13 cellular contexts compared by ENCODE assay signal in the genomic region with DNA sequence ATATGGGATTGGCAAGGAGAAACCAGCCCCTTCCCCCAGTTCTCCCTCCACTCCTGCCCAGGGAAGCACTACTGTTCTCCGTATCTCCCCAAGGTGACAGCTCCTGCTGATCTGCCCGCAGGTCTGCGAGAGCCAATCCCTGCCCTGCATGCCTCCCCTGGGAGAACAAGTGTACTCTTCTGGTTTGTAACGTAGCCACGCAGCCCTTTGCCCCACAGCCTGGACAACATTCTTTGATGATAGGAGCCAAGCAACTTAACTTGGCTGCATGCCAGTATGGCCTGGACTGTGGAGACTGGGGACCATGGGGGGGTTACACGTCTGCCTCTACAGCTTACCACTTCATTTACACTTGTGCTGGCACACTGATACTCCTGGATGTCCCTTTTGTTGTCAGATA. TPM values are rescaled to one million over a fixed set of nuclear protein-coding genes. Genes with fewer than 3 reads are reported as not detected.
A peak's percentile ranks its signal among the peaks of the same experiment; 100 is the strongest.
DNase-seq lines count a peak whose midpoint lies in the region; ATAC-seq, FAIRE-seq and TF ChIP-seq lines count a peak whose summit lies in the region.
"Had no signal": no experiment of that assay in that cellular context is flagged by ENCODE, and none has a peak within 500 bp of the region (broad histone marks: within the 10 kb centered on the region; RNA-seq: fewer than 3 reads in every experiment).

No MANE protein-coding gene starts in this region.

- no peaks in the 10 kb centered on the region for H3K27me3 Mint-ChIP-seq in astrocyte (ENCODE audit: low read depth, unreplicated experiment)

- no peak overlapping the region for H3K27ac ChIP-seq in KMS-11
- H3K27ac ChIP-seq in astrocyte (ENCODE audit: low read depth, low read length): no peak overlapping the region
- peak overlapping the region in 1 of 2 donors; percentile 7 for H3K27ac ChIP-seq in kidney (ENCODE audit: low read depth in 2 of 2, low read length in 2 of 2)
- peak overlapping the region in 3 of 4 donors; percentile 35 to 91 (median 55) for H3K27ac ChIP-seq in sigmoid colon
- H3K27ac ChIP-seq: parathyroid adenoma had no signal

- intact Hi-C loops in kidney (cut with DNase I) (no loop called here), sigmoid colon (cut with DNase I) (loop anchor here (5.0 to 10.0 kb wide), 3 partner anchors 106 to 164 kb away; a partner anchor contains a TSS)

- H3K27ac Mint-ChIP-seq in astrocyte (ENCODE audit: unreplicated experiment): no peak overlapping the region
- H3K27ac Mint-ChIP-seq: dendritic cell treated with granulocyte-macrophage colony-stimulating factor and Interleukin-4, amounts not matched to agents 40 ng/mL and 50 ng/mL, for 4 days had no signal

- peaks cover 73% of the 10 kb centered on the region for H3K79me2 ChIP-seq in KMS-11 (ENCODE audit: insufficient read depth, low read depth)
- peaks cover 4% of the 10 kb centered on the region for H3K79me2 ChIP-seq in astrocyte (ENCODE audit: insufficient read depth, low read length)
- H3K79me2 ChIP-seq: parathyroid adenoma had no signal

- DNase-seq in astrocyte (ENCODE audit: low read depth): no peak
- peak; percentile 30 for DNase-seq in kidney
- no peak for DNase-seq in sigmoid colon
- no peak for DNase-seq in NCI-H2107 treated with DMSO at 0.1 percent for 48 hours (lab: John Stamatoyannopoulos, UW; ENCODE audit: unreplicated experiment)
- DNase-seq in H54 (ENCODE audit: insufficient read length, low spot score): no peak
- DNase-seq in cerebellar cortex (ENCODE audit: low spot score): no peak
- DNase-seq: activated CD4-positive, alpha-beta T cell treated with anti-CD3 and anti-CD28 coated beads for 1 hour; activated gamma-delta T cell; NCI-H1105 had no signal

- H3K36me3 ChIP-seq in KMS-11 (ENCODE audit: insufficient read depth) (peaks cover 19% of the 10 kb centered on the region; the same call in 1 of the 2 replicates), astrocyte (ENCODE audit: insufficient read depth, low read length) (no peaks in the 10 kb centered on the region), kidney (ENCODE audit: control insufficient read depth in 1 of 2, insufficient read depth in 2 of 2, low read length in 2 of 2) (no peaks in the 10 kb centered on the region), sigmoid colon (peaks cover 0 to 19% (median 3%) of the 10 kb centered on the region in 4 donors)

- FAIRE-seq in astrocyte (lab: Jason Lieb, UNC) (no peak), kidney (lab: Jason Lieb, UNC) (no peak), H54 (lab: Jason Lieb, UNC) (no peak)

- peak overlapping the region; percentile 80 for H3K4me3 Mint-ChIP-seq in astrocyte (ENCODE audit: unreplicated experiment)
- H3K4me3 Mint-ChIP-seq: dendritic cell treated with granulocyte-macrophage colony-stimulating factor and Interleukin-4, amounts not matched to agents 40 ng/mL and 50 ng/mL, for 4 days had no signal

- H3K9ac ChIP-seq in KMS-11 (no peak overlapping the region), astrocyte (ENCODE audit: low read length) (no peak overlapping the region), kidney (ENCODE audit: low read length in 2 of 2) (no peak overlapping the region)
- H3K9ac ChIP-seq: parathyroid adenoma had no signal

- 61 to 75% methylated on average over 6 of the region's 6 CpGs for WGBS in sigmoid colon, 2 donors

- no peak overlapping the region for H2AFZ ChIP-seq in KMS-11 (ENCODE audit: low read depth)
- H2AFZ ChIP-seq in astrocyte (ENCODE audit: low read depth, low read length): no peak overlapping the region
- H2AFZ ChIP-seq: parathyroid adenoma had no signal

- no peaks in the 10 kb centered on the region for H3K9me3 Mint-ChIP-seq in astrocyte (ENCODE audit: unreplicated experiment)
- H3K9me3 Mint-ChIP-seq: dendritic cell treated with granulocyte-macrophage colony-stimulating factor and Interleukin-4, amounts not matched to agents 40 ng/mL and 50 ng/mL, for 4 days had no signal

- H3K4me1 Mint-ChIP-seq in astrocyte (ENCODE audit: low read depth, unreplicated experiment): peaks cover 11% of the 10 kb centered on the region

- TF ChIP-seq EP300 in sigmoid colon (IDR thresholded peaks at IDR 0.05): no peak

- no peak for ATAC-seq in GM19395 (IDR thresholded peaks at IDR 0.05; ENCODE audit: unreplicated experiment)

- TF ChIP-seq CTCF in KMS-11 (conservative IDR thresholded peaks at IDR 0.05; ENCODE audit: low read depth, low read length) (no peak), astrocyte (IDR thresholded peaks at IDR 0.05; ENCODE audit: insufficient read depth, low read depth, low read length) (no peak), kidney (IDR thresholded peaks at IDR 0.05; ENCODE audit: borderline replicate concordance, extremely low read depth, insufficient read depth) (no peak), sigmoid colon (IDR thresholded peaks at IDR 0.05) (no peak)

- H3K9me3 ChIP-seq in astrocyte (ENCODE audit: insufficient read depth, low read depth, low read length) (no peaks in the 10 kb centered on the region), kidney (ENCODE audit: control insufficient read depth in 1 of 2, low read length in 2 of 2) (no peaks in the 10 kb centered on the region), sigmoid colon (no peaks in the 10 kb centered on the region)

- no peaks in the 10 kb centered on the region for H3K27me3 ChIP-seq in KMS-11 (ENCODE audit: insufficient read depth, low read depth)
- H3K27me3 ChIP-seq in astrocyte (ENCODE audit: insufficient read depth, low read length): no peaks in the 10 kb centered on the region
- H3K27me3 ChIP-seq in sigmoid colon: no peaks in the 10 kb centered on the region

- peaks cover 14% of the 10 kb centered on the region for H3K36me3 Mint-ChIP-seq in astrocyte (ENCODE audit: low read depth, unreplicated experiment)

- H3K4me3 ChIP-seq in KMS-11 (IDR thresholded peaks at IDR 0.05; ENCODE audit: insufficient read depth, low read depth, low read length) (no peak overlapping the region), astrocyte (ENCODE audit: insufficient read depth, low read depth, low read length) (no peak overlapping the region), kidney (ENCODE audit: low read length in 2 of 2) (peak overlapping the region in 1 of 2 donors; percentile 30), sigmoid colon (peak overlapping the region in 1 of 4 donors; percentile 4)

- H4K20me1 ChIP-seq in KMS-11 (ENCODE audit: insufficient read depth) (0 out of 2 replicates have a peak, but pooled peaks cover 5% of the 10 kb centered on the region), astrocyte (ENCODE audit: insufficient read depth, low read length) (no peaks in the 10 kb centered on the region)

- no peak for TF ChIP-seq POLR2A in sigmoid colon (IDR thresholded peaks at IDR 0.05)
- no peak for TF ChIP-seq POLR2A in H54 (IDR thresholded peaks at IDR 0.05; ENCODE audit: low read depth, low read length)

- H3K4me1 ChIP-seq in KMS-11 (ENCODE audit: low read depth, poor library complexity, severe bottlenecking): peaks cover 69% of the 10 kb centered on the region
- peaks cover 6% of the 10 kb centered on the region for H3K4me1 ChIP-seq in astrocyte (ENCODE audit: insufficient read depth, low read length)
- peaks cover 4 to 23% of the 10 kb centered on the region in 2 donors for H3K4me1 ChIP-seq in kidney (ENCODE audit: control insufficient read depth in 1 of 2, insufficient read depth in 1 of 2, low read depth in 1 of 2, low read length in 2 of 2)
- H3K4me1 ChIP-seq in sigmoid colon: peaks cover 0 to 49% (median 32%) of the 10 kb centered on the region in 4 donors
- H3K4me1 ChIP-seq: parathyroid adenoma had no signal

- peak overlapping the region; percentile 59 for H3K4me2 ChIP-seq in KMS-11
- peak overlapping the region; percentile 1 for H3K4me2 ChIP-seq in astrocyte (ENCODE audit: low read length)

RNA-seq across cellular contexts. Expression of a gene that starts 2.0 kb away (rescaled TPM):
- total RNA-seq in astrocyte (7.2 and 9.7 TPM in 2 replicates), kidney (4.5 TPM), sigmoid colon (10 to 100 TPM; 11.0 to 17.1 (median 15.3) TPM)
- polyA plus RNA-seq in kidney (ENCODE audit: insufficient read depth, low read depth, low replicate concordance) (1.3 TPM), sigmoid colon (1 to 10 TPM; 6.0 to 8.8 (median 7.8) TPM)

RNA-seq across cellular contexts. Expression of a gene that starts 57.0 kb away (rescaled TPM):
- 0.54 and 0.84 TPM in 2 replicates for total RNA-seq in astrocyte
- 10.4 TPM for total RNA-seq in kidney
- 15.0 TPM for polyA plus RNA-seq in kidney (ENCODE audit: insufficient read depth, low read depth, low replicate concordance)
- 1 to 10 TPM; 1.7 to 3.3 (median 2.0) TPM for total RNA-seq in sigmoid colon
- polyA plus RNA-seq in sigmoid colon: 1 to 10 TPM; 2.6 to 6.0 (median 5.4) TPM

Comparison
In these comparisons a context has a peak if more than half of its experiments do, and no peak if none do; other contexts are left out.
1. H3K27ac ChIP-seq: peak in sigmoid colon (3 of 4); none in KMS-11 (single experiment) and astrocyte (single experiment).